ENCODE assay signal across 18 cellular contexts in the genomic region with DNA sequence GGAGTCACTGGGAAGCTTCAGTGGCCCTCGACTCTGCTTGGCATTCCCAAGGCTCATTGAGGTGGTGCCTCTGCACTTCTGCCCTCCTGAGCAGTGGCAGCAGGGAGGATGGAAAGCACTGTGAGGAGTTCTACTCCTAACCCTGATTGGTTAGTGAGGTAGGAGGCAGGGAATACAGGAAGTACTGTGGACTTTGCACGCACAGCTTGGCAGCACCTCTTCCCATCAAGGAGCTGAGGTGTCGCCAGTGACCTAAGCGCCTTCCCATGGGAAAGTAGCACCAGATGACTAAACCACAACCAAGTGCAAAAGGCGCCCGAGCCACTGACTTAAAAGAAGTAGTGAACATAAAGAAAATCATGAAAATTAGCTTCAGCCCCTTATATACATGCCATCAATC.
"Had no signal": no experiment of that assay in that cellular context is flagged by ENCODE, and none has a peak within 500 bp of the region (broad histone marks: within the 10 kb centered on the region; RNA-seq: fewer than 3 reads in every experiment).

No MANE protein-coding gene starts in this region.

- DNase-seq: activated CD4-positive, alpha-beta T cell treated with anti-CD3 and anti-CD28 coated beads, Interleukin-2, amount 10 ng/mL, durations not matched to agents 7 days and 5 days; activated CD4-positive, CD25-positive, alpha-beta regulatory T cell; activated T-cell treated with anti-CD3 and anti-CD28 coated beads for 4 hours; body of pancreas; central memory CD4-positive, alpha-beta T cell; cortex of kidney; effector CD8-positive, alpha-beta T cell; hypothalamus; kidney glomerular epithelial cell; stimulated activated CD4-positive, alpha-beta T cell treated with anti-CD3 and anti-CD28 coated beads, Interleukin-15, amount 100 ng/mL, for 24 hours; stimulated activated CD4-positive, alpha-beta T cell treated with anti-CD3 and anti-CD28 coated beads, Interleukin-4, amount 100 ng/mL, for 4 hours; stomach; T-helper 17 cell; thyroid gland had no signal

- ATAC-seq: body of pancreas; gastroesophageal sphincter; natural killer cell treated with Interleukin-12 subunit alpha and Interleukin-12 subunit beta and Interleukin-15 and Interleukin-18, amount 100 ng/mL, for 72 hours; T-helper 17 cell had no signal

- H3K27me3 ChIP-seq: thyroid gland, vagina had no signal

- H3K36me3 ChIP-seq: gastroesophageal sphincter, stomach, thyroid gland, vagina had no signal

- H3K9me3 ChIP-seq: body of pancreas, gastroesophageal sphincter, stomach, thyroid gland, vagina had no signal

- H3K27ac ChIP-seq: body of pancreas, epithelial cell of prostate, gastroesophageal sphincter, stomach, thyroid gland, vagina had no signal

- H3K4me3 ChIP-seq: body of pancreas, gastroesophageal sphincter, stomach, thyroid gland, vagina had no signal
